In the genomic region with DNA sequence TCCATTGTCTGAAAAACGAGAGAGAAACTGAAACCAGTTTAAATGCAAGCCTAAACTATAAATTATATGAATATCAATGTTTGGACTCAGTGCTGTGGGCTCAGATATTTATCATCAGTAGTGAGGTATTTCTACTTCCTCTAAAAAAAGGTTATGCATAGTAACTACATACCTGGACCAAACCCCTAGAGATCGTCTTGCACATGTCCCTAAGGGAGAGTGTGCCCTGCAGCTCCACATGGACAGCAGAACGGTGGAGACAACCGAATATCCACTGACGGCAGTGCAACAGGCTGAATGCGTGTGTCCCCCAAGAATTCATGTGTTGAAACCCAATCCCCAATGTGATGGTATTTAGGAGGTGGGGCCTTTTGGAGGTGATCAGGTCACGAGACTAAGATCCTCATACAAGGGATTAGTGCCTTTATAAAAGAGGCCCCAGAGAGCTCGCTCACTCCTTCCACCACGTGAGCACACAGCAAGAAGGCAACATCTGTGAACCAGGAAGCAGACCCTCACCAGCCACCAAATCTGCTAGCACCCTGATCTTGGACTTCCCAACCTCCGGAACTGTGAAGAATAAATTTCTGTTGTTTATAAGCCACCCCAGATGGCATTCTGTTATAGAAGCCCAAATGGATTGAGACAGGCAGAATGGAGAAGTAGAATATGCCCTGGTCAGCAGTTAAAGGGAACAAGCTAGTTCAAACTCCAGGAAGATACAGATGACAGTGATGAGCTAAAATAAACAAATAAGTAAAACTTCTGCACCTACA, we compare ENCODE assay signal across 2 cellular contexts.
TF ChIP-seq lines count a peak whose summit lies in the region.

No MANE protein-coding gene starts in this region.

TF ChIP-seq in A549, 52 proteins besides CTCF, POLR2A, EP300 and RAD21:
- TF ChIP-seq MAFK (IDR thresholded peaks at IDR 0.05; ENCODE audit: partially characterized antibody): peak; percentile 59
- TF ChIP-seq, protein P1, sequence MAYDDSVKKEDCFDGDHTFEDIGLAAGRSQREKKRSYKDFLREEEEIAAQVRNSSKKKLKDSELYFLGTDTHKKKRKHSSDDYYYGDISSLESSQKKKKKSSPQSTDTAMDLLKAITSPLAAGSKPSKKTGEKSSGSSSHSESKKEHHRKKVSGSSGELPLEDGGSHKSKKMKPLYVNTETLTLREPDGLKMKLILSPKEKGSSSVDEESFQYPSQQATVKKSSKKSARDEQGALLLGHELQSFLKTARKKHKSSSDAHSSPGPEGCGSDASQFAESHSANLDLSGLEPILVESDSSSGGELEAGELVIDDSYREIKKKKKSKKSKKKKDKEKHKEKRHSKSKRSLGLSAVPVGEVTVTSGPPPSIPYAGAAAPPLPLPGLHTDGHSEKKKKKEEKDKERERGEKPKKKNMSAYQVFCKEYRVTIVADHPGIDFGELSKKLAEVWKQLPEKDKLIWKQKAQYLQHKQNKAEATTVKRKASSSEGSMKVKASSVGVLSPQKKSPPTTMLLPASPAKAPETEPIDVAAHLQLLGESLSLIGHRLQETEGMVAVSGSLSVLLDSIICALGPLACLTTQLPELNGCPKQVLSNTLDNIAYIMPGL (CRISPR knock-in tag; IDR thresholded peaks at IDR 0.05; ENCODE audit: borderline replicate concordance): no peak

TF ChIP-seq in HepG2, 621 proteins besides CTCF, POLR2A, EP300 and RAD21:
- TF ChIP-seq ZNF564 (CRISPR knock-in tag; IDR thresholded peaks at IDR 0.05) (peak; percentile 81; the same call in 1 of the 2 replicates), RXRB (CRISPR knock-in tag; IDR thresholded peaks at IDR 0.05; ENCODE audit: borderline replicate concordance) (no peak), ZFP36 (IDR thresholded peaks at IDR 0.05; ENCODE audit: borderline replicate concordance, low read depth, low read length, partially characterized antibody) (no peak), ZNF138 (CRISPR knock-in tag; IDR thresholded peaks at IDR 0.05; ENCODE audit: low read depth) (no peak), MAFK (conservative IDR thresholded peaks at IDR 0.05 in 1 of 2, IDR thresholded peaks at IDR 0.05 in 1 of 2; ENCODE audit: low read length in 2 of 2) (peak; percentile 91 to 94), TRIM24 (CRISPR knock-in tag; IDR thresholded peaks at IDR 0.05) (no peak), DNMT1 (CRISPR knock-in tag; IDR thresholded peaks at IDR 0.05) (no peak), NFATC3 (CRISPR knock-in tag; IDR thresholded peaks at IDR 0.05) (no peak), MAFF (IDR thresholded peaks at IDR 0.05; ENCODE audit: low read depth, low read length) (peak; percentile 84), ZNF446 (CRISPR knock-in tag; IDR thresholded peaks at IDR 0.05) (no peak), ZNF260 (CRISPR knock-in tag; IDR thresholded peaks at IDR 0.05; ENCODE audit: borderline replicate concordance, low read depth) (no peak), SRSF4 (IDR thresholded peaks at IDR 0.05; ENCODE audit: low read depth, low read length, poor library complexity, severe bottlenecking) (no peak), PHF21A (CRISPR knock-in tag; IDR thresholded peaks at IDR 0.05) (0 out of 2 replicates have a peak, but pooled peaks have one; percentile 22), SMAD1 (CRISPR knock-in tag; IDR thresholded peaks at IDR 0.05; ENCODE audit: borderline replicate concordance, low read depth) (no peak), ZNF839 (CRISPR knock-in tag; IDR thresholded peaks at IDR 0.05; ENCODE audit: borderline replicate concordance) (no peak), SATB2 (CRISPR knock-in tag; IDR thresholded peaks at IDR 0.05) (no peak), SAP130 (CRISPR knock-in tag; IDR thresholded peaks at IDR 0.05; ENCODE audit: low read depth) (peak; percentile 19; the same call in 1 of the 2 replicates), ZNF557 (CRISPR knock-in tag; IDR thresholded peaks at IDR 0.05) (no peak), AKAP8 (CRISPR knock-in tag; IDR thresholded peaks at IDR 0.05) (no peak), SYNCRIP (IDR thresholded peaks at IDR 0.05; ENCODE audit: insufficient read depth, low read depth, low read length) (no peak), ZNF205 (CRISPR knock-in tag; IDR thresholded peaks at IDR 0.05) (no peak), BHLHE40 (IDR thresholded peaks at IDR 0.05; ENCODE audit: low read length) (0 out of 2 replicates have a peak, but pooled peaks have one; percentile 12), CEBPB (IDR thresholded peaks at IDR 0.05; ENCODE audit: borderline replicate concordance, low read depth, low read length) (no peak), ZSCAN22 (CRISPR knock-in tag; IDR thresholded peaks at IDR 0.05) (no peak), HOXA9 (CRISPR knock-in tag; IDR thresholded peaks at IDR 0.05; ENCODE audit: borderline replicate concordance) (no peak), SNAI1 (CRISPR knock-in tag; IDR thresholded peaks at IDR 0.05; ENCODE audit: borderline replicate concordance) (no peak), YY1 (IDR thresholded peaks at IDR 0.05; ENCODE audit: insufficient read depth, insufficient replicate concordance, low read depth, low read length) (no peak), TEAD3 (CRISPR knock-in tag; optimal IDR thresholded peaks at IDR 0.05; ENCODE audit: borderline replicate concordance) (peak; percentile 40)
- TF ChIP-seq, protein P2, sequence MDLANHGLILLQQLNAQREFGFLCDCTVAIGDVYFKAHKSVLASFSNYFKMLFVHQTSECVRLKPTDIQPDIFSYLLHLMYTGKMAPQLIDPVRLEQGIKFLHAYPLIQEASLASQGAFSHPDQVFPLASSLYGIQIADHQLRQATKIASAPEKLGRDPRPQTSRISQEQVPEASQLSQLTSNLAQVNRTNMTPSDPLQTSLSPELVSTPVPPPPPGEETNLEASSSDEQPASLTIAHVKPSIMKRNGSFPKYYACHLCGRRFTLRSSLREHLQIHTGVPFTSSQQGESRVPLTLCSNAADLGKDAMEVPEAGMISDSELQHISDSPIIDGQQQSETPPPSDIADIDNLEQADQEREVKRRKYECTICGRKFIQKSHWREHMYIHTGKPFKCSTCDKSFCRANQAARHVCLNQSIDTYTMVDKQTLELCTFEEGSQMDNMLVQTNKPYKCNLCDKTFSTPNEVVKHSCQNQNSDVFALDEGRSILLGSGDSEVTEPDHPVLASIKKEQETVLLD (CRISPR knock-in tag; IDR thresholded peaks at IDR 0.05; ENCODE audit: low read depth): no peak
- TF ChIP-seq, protein P3, sequence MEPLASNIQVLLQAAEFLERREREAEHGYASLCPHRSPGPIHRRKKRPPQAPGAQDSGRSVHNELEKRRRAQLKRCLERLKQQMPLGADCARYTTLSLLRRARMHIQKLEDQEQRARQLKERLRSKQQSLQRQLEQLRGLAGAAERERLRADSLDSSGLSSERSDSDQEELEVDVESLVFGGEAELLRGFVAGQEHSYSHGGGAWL (CRISPR knock-in tag; IDR thresholded peaks at IDR 0.05): no peak
- TF ChIP-seq, protein P4, sequence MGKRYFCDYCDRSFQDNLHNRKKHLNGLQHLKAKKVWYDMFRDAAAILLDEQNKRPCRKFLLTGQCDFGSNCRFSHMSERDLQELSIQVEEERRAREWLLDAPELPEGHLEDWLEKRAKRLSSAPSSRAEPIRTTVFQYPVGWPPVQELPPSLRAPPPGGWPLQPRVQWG (CRISPR knock-in tag; IDR thresholded peaks at IDR 0.05; ENCODE audit: borderline replicate concordance, low read depth): no peak
- TF ChIP-seq, protein P5, sequence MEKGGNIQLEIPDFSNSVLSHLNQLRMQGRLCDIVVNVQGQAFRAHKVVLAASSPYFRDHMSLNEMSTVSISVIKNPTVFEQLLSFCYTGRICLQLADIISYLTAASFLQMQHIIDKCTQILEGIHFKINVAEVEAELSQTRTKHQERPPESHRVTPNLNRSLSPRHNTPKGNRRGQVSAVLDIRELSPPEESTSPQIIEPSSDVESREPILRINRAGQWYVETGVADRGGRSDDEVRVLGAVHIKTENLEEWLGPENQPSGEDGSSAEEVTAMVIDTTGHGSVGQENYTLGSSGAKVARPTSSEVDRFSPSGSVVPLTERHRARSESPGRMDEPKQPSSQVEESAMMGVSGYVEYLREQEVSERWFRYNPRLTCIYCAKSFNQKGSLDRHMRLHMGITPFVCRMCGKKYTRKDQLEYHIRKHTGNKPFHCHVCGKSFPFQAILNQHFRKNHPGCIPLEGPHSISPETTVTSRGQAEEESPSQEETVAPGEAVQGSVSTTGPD (CRISPR knock-in tag; IDR thresholded peaks at IDR 0.05): no peak
- TF ChIP-seq, protein P6, sequence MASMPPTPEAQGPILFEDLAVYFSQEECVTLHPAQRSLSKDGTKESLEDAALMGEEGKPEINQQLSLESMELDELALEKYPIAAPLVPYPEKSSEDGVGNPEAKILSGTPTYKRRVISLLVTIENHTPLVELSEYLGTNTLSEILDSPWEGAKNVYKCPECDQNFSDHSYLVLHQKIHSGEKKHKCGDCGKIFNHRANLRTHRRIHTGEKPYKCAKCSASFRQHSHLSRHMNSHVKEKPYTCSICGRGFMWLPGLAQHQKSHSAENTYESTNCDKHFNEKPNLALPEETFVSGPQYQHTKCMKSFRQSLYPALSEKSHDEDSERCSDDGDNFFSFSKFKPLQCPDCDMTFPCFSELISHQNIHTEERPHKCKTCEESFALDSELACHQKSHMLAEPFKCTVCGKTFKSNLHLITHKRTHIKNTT (CRISPR knock-in tag; IDR thresholded peaks at IDR 0.05): no peak
